Comparison of ENCODE assay signal across 10 cellular contexts in the genomic region with DNA sequence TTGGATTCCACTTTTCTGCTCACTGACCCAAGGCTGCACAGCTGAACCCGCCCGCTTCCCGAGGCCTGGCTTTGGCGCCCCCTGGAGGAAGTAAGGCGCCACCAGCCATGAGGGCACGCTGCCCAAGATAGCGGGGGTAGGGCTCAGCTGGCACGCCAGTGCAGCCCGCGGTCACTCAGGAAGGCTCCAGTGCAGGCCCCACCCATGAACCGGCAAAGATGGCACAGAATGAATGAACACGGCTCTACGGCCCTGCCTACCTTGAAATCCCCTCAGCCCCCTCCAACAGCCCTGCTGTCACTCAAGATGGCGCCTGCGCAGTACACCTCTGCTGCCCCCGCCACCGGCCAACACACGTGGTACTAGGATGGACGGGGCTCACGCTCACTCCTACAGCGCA. TPM values are rescaled to one million over a fixed set of nuclear protein-coding genes. Genes with fewer than 3 reads are reported as not detected.
DNase-seq lines count a peak whose midpoint lies in the region; ATAC-seq, FAIRE-seq and TF ChIP-seq lines count a peak whose summit lies in the region.
"Had no signal": no experiment of that assay in that cellular context is flagged by ENCODE, and none has a peak within 500 bp of the region (broad histone marks: within the 10 kb centered on the region; RNA-seq: fewer than 3 reads in every experiment).

No MANE protein-coding gene starts in this region.

- BruUV-seq in HepG2 (replicated peaks; lab: Mats Ljungman, UMichigan): no TSS peak

- H2AFZ ChIP-seq in Loucy (ENCODE audit: low read length): no peak overlapping the region
- no peak overlapping the region for H2AFZ ChIP-seq in HepG2 (ENCODE audit: low read length)

- peak; percentile 3 for ATAC-seq in HepG2

- TF ChIP-seq RAD21 in HepG2 (CRISPR knock-in tag; IDR thresholded peaks at IDR 0.05): 0 out of 2 replicates have a peak, but pooled peaks have one; percentile 6

- TF ChIP-seq EP300 in HepG2 (IDR thresholded peaks at IDR 0.05; ENCODE audit: low read depth in 2 of 2, low read length in 2 of 2) (no peak), HepG2 (CRISPR knock-in tag; IDR thresholded peaks at IDR 0.05; ENCODE audit: borderline replicate concordance) (no peak)

- intact Hi-C loops in HepG2 (cut with micrococcal nuclease; ENCODE audit: unreplicated experiment): no loop called here
- intact Hi-C loops in testis (cut with DNase I; ENCODE audit: low total_unique reads): no loop called here

- H3F3A ChIP-seq in Loucy (ENCODE audit: low read depth): no peaks in the 10 kb centered on the region

- peak; percentile 23; the same call in 1 of the 2 replicates for TF ChIP-seq CTCF in Loucy (conservative IDR thresholded peaks at IDR 0.05; ENCODE audit: low read length)
- peak; percentile 78 for TF ChIP-seq CTCF in HepG2 (CRISPR knock-in tag; IDR thresholded peaks at IDR 0.05)
- peak; percentile 62 to 78 (median 66) for TF ChIP-seq CTCF in testis (IDR thresholded peaks at IDR 0.05)

- WGBS in HepG2 (ENCODE audit: low lambda C conversion rate): 26% methylated on average over 6 of the region's 21 CpGs
- WGBS in testis, 2 donors: 37 to 39% methylated on average over 14 to 21 of the region's 21 CpGs

- in situ Hi-C loops in HepG2 (cut with HindIII; ENCODE audit: extremely low pct_ligation_motif_present, low pct_unique_long_range_greater_than_20kb): loop anchor here (10.0 kb wide), 1 partner anchor 227 kb away; no protein-coding TSS in a partner anchor

- H3K27me3 ChIP-seq in Loucy (ENCODE audit: insufficient read depth, low read length, poor library complexity, severe bottlenecking) (no peaks in the 10 kb centered on the region), HepG2 (ENCODE audit: control insufficient read depth in 1 of 2, insufficient read depth in 2 of 2, low read length in 2 of 2) (no peaks in the 10 kb centered on the region), testis (no peaks in the 10 kb centered on the region)

- no peaks in the 10 kb centered on the region for H4K20me1 ChIP-seq in Loucy (ENCODE audit: insufficient read depth, low read length, poor library complexity, severe bottlenecking)
- peaks cover 74% of the 10 kb centered on the region for H4K20me1 ChIP-seq in HepG2 (ENCODE audit: insufficient read depth, low read length)

- no peak overlapping the region for H3K9ac ChIP-seq in Loucy (ENCODE audit: low read depth, low read length, poor library complexity, severe bottlenecking)
- peak overlapping the region; percentile 93 for H3K9ac ChIP-seq in HepG2 (ENCODE audit: insufficient read depth, low read depth, low read length)

- H3K79me2 ChIP-seq in Loucy (ENCODE audit: insufficient read depth, low read length) (no peaks in the 10 kb centered on the region), HepG2 (ENCODE audit: insufficient read depth, low read length) (peaks cover 94% of the 10 kb centered on the region)

- TF ChIP-seq POLR2A in HepG2 (IDR thresholded peaks at IDR 0.05; ENCODE audit: insufficient read depth in 1 of 2, low read depth in 2 of 2, low read length in 2 of 2) (0 out of 4 replicates have a peak, but pooled peaks of 1 of the 2 experiments have one; percentile 48), testis (IDR thresholded peaks at IDR 0.05) (no peak)

- H3K9me3 ChIP-seq in Loucy (ENCODE audit: insufficient read depth, low read depth, low read length) (peaks cover 22% of the 10 kb centered on the region; the same call in 1 of the 2 replicates), HepG2 (ENCODE audit: low read length) (no peaks in the 10 kb centered on the region), testis (no peaks in the 10 kb centered on the region)

- peak in 58 of 61 donors; percentile 32 to 88 (median 78) for DNase-seq in caudate nucleus (lab: John Stamatoyannopoulos, UW)
- peak; percentile 28 for DNase-seq in HepG2 (ENCODE audit: low spot score)
- DNase-seq in testis: peak; percentile 88
- no peak for DNase-seq in SIG-M5 treated with dmso at 0.1 percent for 504 hours (lab: John Stamatoyannopoulos, UW; ENCODE audit: unreplicated experiment)
- no peak for DNase-seq in GM03348 (ENCODE audit: low spot score)
- no peak for DNase-seq in AG08395 (ENCODE audit: low spot score)
- no peak for DNase-seq in NCI-H345 (lab: John Stamatoyannopoulos, UW)
- DNase-seq: NCI-H2081 had no signal

- H3K27ac ChIP-seq in caudate nucleus (ENCODE audit: low read depth, low read length) (peak overlapping the region; percentile 93), HepG2 (ENCODE audit: extremely low read length, insufficient read depth, low read length) (peak overlapping the region; percentile 62), testis (peak overlapping the region; percentile 73 to 82)

- no peaks in the 10 kb centered on the region for H3K4me1 ChIP-seq in Loucy (ENCODE audit: insufficient read depth, low read length, poor library complexity, severe bottlenecking)
- peaks cover 49% of the 10 kb centered on the region for H3K4me1 ChIP-seq in HepG2 (ENCODE audit: insufficient read depth, low read length)
- peaks cover 9% of the 10 kb centered on the region for H3K4me1 ChIP-seq in testis

- H3K9me2 ChIP-seq in Loucy (replicated peaks; ENCODE audit: low read depth, low read length): no peaks in the 10 kb centered on the region

- POLR2A ChIA-PET in HepG2 (lab: Yijun Ruan, JAX): interaction anchor here (1.1 to 5.1 kb wide), 3 partner anchors 43 to 232 kb away, joined by 4 to 52 read pairs (median 5); no protein-coding TSS in a partner anchor

- no peak for FAIRE-seq in HepG2 (lab: Jason Lieb, UNC)
- FAIRE-seq: islet of Langerhans had no signal

- H3K4me2 ChIP-seq in Loucy (ENCODE audit: low read depth, low read length, poor library complexity, severe bottlenecking) (no peak overlapping the region), HepG2 (ENCODE audit: low read depth, low read length) (peak overlapping the region; percentile 67)

- H3K4me3 ChIP-seq in Loucy (ENCODE audit: low read length, poor library complexity, severe bottlenecking) (no peak overlapping the region), HepG2 (replicated peaks in 1 of 3; ENCODE audit: insufficient read depth in 1 of 3, low read depth in 2 of 3, low read length in 3 of 3) (peak overlapping the region; percentile 53 to 96 (median 84)), testis (peak overlapping the region; percentile 59 to 82)

- CTCF ChIA-PET in HepG2 (lab: Yijun Ruan, JAX; ENCODE audit: low intra/inter-chr PET ratio, low total read pairs): interaction anchor here (1.2 kb wide), 1 partner anchor 80 kb away, joined by 3 read pairs; no protein-coding TSS in a partner anchor

- H3K36me3 ChIP-seq in Loucy (ENCODE audit: insufficient read depth, low read length) (no peaks in the 10 kb centered on the region), HepG2 (replicated peaks in 1 of 2; ENCODE audit: control insufficient read depth in 1 of 2, insufficient read depth in 2 of 2, low read length in 2 of 2) (peaks cover 12 to 37% of the 10 kb centered on the region in 2 experiments), testis (ENCODE audit: low read depth, missing control alignments) (no peaks in the 10 kb centered on the region)

RNA-seq across cellular contexts. Expression of a gene that starts 3.0 kb away (rescaled TPM):
- total RNA-seq in HepG2 (2016; rRNA removed; fragmentation: Illumina TruSeq; extraction: Trizol) (394 and 704 TPM in 2 replicates), testis (100 to 1,000 TPM; 155 to 160 TPM)
- total RNA-seq in HepG2 (2016; cell fraction: cytosol; rRNA removed; fragmentation: Illumina TruSeq; extraction: Trizol; ENCODE audit: low read depth): 17.7 and 23.7 TPM in 2 replicates
- 382 and 653 TPM in 2 replicates for total RNA-seq in HepG2 (2016; cell fraction: insoluble cytoplasmic fraction; rRNA removed; fragmentation: Illumina TruSeq; extraction: Trizol)
- total RNA-seq in HepG2 (2016; cell fraction: membrane; rRNA removed; fragmentation: Illumina TruSeq; extraction: Trizol): 115 and 127 TPM in 2 replicates
- 396 and 431 TPM in 2 replicates for total RNA-seq in HepG2 (2016; cell fraction: nucleus; rRNA removed; fragmentation: Illumina TruSeq; extraction: Trizol)
- polyA plus RNA-seq in HepG2 (2011; rRNA removed) (207 and 217 TPM in 2 replicates), testis (ENCODE audit: insufficient read depth, low read depth, low replicate concordance) (65.9 TPM)
- 149 and 189 TPM in 2 replicates for polyA plus RNA-seq in HepG2 (2011; cell fraction: cytosol; rRNA removed)
- polyA plus RNA-seq in HepG2 (2011; cell fraction: nucleus; rRNA removed): 427 and 442 TPM in 2 replicates
- polyA plus RNA-seq in HepG2 (2012): 320 and 326 TPM in 2 replicates
- polyA plus RNA-seq in HepG2 (2016; cell fraction: cytosol; fragmentation: Illumina TruSeq; extraction: Trizol; ENCODE audit: low read depth): 19.8 and 21.8 TPM in 2 replicates
- 400 and 409 TPM in 2 replicates for polyA plus RNA-seq in HepG2 (2016; cell fraction: insoluble cytoplasmic fraction; fragmentation: Illumina TruSeq; extraction: Trizol; ENCODE audit: low read depth)
- polyA plus RNA-seq in HepG2 (2016; cell fraction: membrane; fragmentation: Illumina TruSeq; extraction: Trizol; ENCODE audit: low read depth): 62.9 and 76.9 TPM in 2 replicates
- polyA plus RNA-seq in HepG2 (2016; cell fraction: nucleus; fragmentation: Illumina TruSeq; extraction: Trizol; ENCODE audit: insufficient read depth, low read depth): 445 and 465 TPM in 2 replicates
- polyA minus RNA-seq in HepG2 (2011; rRNA and poly(A)+ RNA removed; ENCODE audit: low replicate concordance): 0.16 and 469 TPM in 2 replicates
- polyA minus RNA-seq in HepG2 (2011; cell fraction: cytosol; rRNA and poly(A)+ RNA removed): 545 and 624 TPM in 2 replicates
- 580 and 741 TPM in 2 replicates for polyA minus RNA-seq in HepG2 (2011; cell fraction: nucleus; rRNA and poly(A)+ RNA removed)

RNA-seq across cellular contexts. Expression of a gene that starts 3.0 kb away (rescaled TPM):
- total RNA-seq in HepG2 (2016; rRNA removed; fragmentation: Illumina TruSeq; extraction: Trizol) (4.4 and 10.3 TPM in 2 replicates), testis (10 to 100 TPM; 12.9 to 18.3 TPM)
- 16.0 and 17.5 TPM in 2 replicates for total RNA-seq in HepG2 (2016; cell fraction: cytosol; rRNA removed; fragmentation: Illumina TruSeq; extraction: Trizol; ENCODE audit: low read depth)
- 4.3 and 9.2 TPM in 2 replicates for total RNA-seq in HepG2 (2016; cell fraction: insoluble cytoplasmic fraction; rRNA removed; fragmentation: Illumina TruSeq; extraction: Trizol)
- 9.9 and 10.9 TPM in 2 replicates for total RNA-seq in HepG2 (2016; cell fraction: membrane; rRNA removed; fragmentation: Illumina TruSeq; extraction: Trizol)
- 23.7 and 33.0 TPM in 2 replicates for total RNA-seq in HepG2 (2016; cell fraction: nucleus; rRNA removed; fragmentation: Illumina TruSeq; extraction: Trizol)
- polyA plus RNA-seq in HepG2 (2011; rRNA removed) (5.4 and 7.2 TPM in 2 replicates), testis (ENCODE audit: insufficient read depth, low read depth, low replicate concordance) (9.7 TPM)
- polyA plus RNA-seq in HepG2 (2011; cell fraction: cytosol; rRNA removed): 2.3 TPM in 2 replicates
- polyA plus RNA-seq in HepG2 (2011; cell fraction: nucleus; rRNA removed): 14.9 and 17.2 TPM in 2 replicates
- 2.8 and 4.3 TPM in 2 replicates for polyA plus RNA-seq in HepG2 (2012)
- not detected in 2 replicates for polyA plus RNA-seq in HepG2 (2016; cell fraction: cytosol; fragmentation: Illumina TruSeq; extraction: Trizol; ENCODE audit: low read depth)
- 0.98 and 1.3 TPM in 2 replicates for polyA plus RNA-seq in HepG2 (2016; cell fraction: insoluble cytoplasmic fraction; fragmentation: Illumina TruSeq; extraction: Trizol; ENCODE audit: low read depth)
- polyA plus RNA-seq in HepG2 (2016; cell fraction: membrane; fragmentation: Illumina TruSeq; extraction: Trizol; ENCODE audit: low read depth): not detected in 2 replicates
- polyA plus RNA-seq in HepG2 (2016; cell fraction: nucleus; fragmentation: Illumina TruSeq; extraction: Trizol; ENCODE audit: insufficient read depth, low read depth): 13.4 and 15.3 TPM in 2 replicates
- 18.0 TPM in 1 of 2 replicates, not detected in the other for polyA minus RNA-seq in HepG2 (2011; rRNA and poly(A)+ RNA removed; ENCODE audit: low replicate concordance)
- 6.6 and 8.2 TPM in 2 replicates for polyA minus RNA-seq in HepG2 (2011; cell fraction: cytosol; rRNA and poly(A)+ RNA removed)
- 75.7 and 113 TPM in 2 replicates for polyA minus RNA-seq in HepG2 (2011; cell fraction: nucleus; rRNA and poly(A)+ RNA removed)

Comparison
In these comparisons a context has a peak if more than half of its experiments do, and no peak if none do; other contexts are left out.
1. CTCF ChIP-seq: peak in every context shown above with its lines; median percentile 78 in HepG2; 66 in testis; 23 in Loucy.
2. DNase-seq: peak in caudate nucleus (58 of 61), HepG2 (single experiment) and testis (single experiment); none in SIG-M5 treated with dmso at 0.1 percent for 504 hours (single experiment), GM03348 (single experiment), AG08395 (single experiment) and NCI-H345 (single experiment).
3. Peak in every context shown above with its lines, with median percentiles within 50 percentile points of each other: H3K27ac ChIP-seq.